8 cellular contexts compared by ENCODE assay signal in genomic region chr17:19378416-19379293, GRCh38. TPM values are rescaled to one million over a fixed set of nuclear protein-coding genes. Genes with fewer than 3 reads are reported as not detected.
DNase-seq lines count a peak whose midpoint lies in the region; TF ChIP-seq lines count a peak whose summit lies in the region.

MAPK7 (plus strand) TSS chr17:19378498; CDS start chr17:19378901, 403 bp downstream.

- in situ Hi-C loops in brain microvascular endothelial cell (cut with HindIII; ENCODE audit: low pct_ligation_motif_present, low sequenced_read_pairs) = no loop called here
- in situ Hi-C loops in G401 (cut with HindIII; ENCODE audit: low sequenced_read_pairs) = no loop called here

- H3K4me3 ChIP-seq in HUES48 (ENCODE audit: low read depth, low read length) = peak within 1 kb of the TSS; percentile 78
- peak within 1 kb of the TSS; percentile 82 for H3K4me3 ChIP-seq in brain microvascular endothelial cell (ENCODE audit: low read depth, low read length)
- H3K4me3 ChIP-seq in stomach = peak within 1 kb of the TSS; percentile 69 to 95 (median 87)

- DNase-seq in T-helper 2 cell = no peak
- DNase-seq in brain microvascular endothelial cell = no peak
- DNase-seq in kidney tubule cell (ENCODE audit: low spot score) = peak; percentile 10
- DNase-seq in stomach = no peak
- DNase-seq in DMS153 (lab: John Stamatoyannopoulos, UW) = no peak
- no peak for DNase-seq in G401 (ENCODE audit: low spot score)

- H3K27ac ChIP-seq in HUES48 (ENCODE audit: low read depth, low read length) = peak within 1 kb of the TSS; percentile 97
- peak within 1 kb of the TSS; percentile 87 for H3K27ac ChIP-seq in brain microvascular endothelial cell
- peak within 1 kb of the TSS; percentile 94 to 99 (median 97) for H3K27ac ChIP-seq in stomach

- no peak for TF ChIP-seq EP300 in stomach (IDR thresholded peaks at IDR 0.05)

- H3K4me1 ChIP-seq in HUES48 (ENCODE audit: control insufficient read depth, insufficient read depth, low read length) (peaks cover 3% of the 10 kb centered on the region; the same call in 1 of the 2 replicates), stomach (peaks cover 25 to 66% (median 58%) of the 10 kb centered on the region in 4 donors)

- H3K36me3 ChIP-seq in HUES48 (ENCODE audit: control insufficient read depth, insufficient read depth, low read length) (peaks cover 43% of the 10 kb centered on the region), brain microvascular endothelial cell (replicated peaks) (peaks cover 38% of the 10 kb centered on the region), stomach (peaks cover 40 to 43% (median 42%) of the 10 kb centered on the region in 4 donors)

- WGBS in stomach, 5 donors = 4 to 8% (median 7%) methylated on average over 40 to 68 of the region's 68 CpGs

- H3K27me3 ChIP-seq in HUES48 (ENCODE audit: control insufficient read depth, insufficient read depth, low read length) (no peaks in the 10 kb centered on the region), brain microvascular endothelial cell (replicated peaks) (no peaks in the 10 kb centered on the region), stomach (no peaks in the 10 kb centered on the region)

- H3K9me3 ChIP-seq in HUES48 (ENCODE audit: control insufficient read depth, insufficient read depth, low read length) (no peaks in the 10 kb centered on the region), stomach (no peaks in the 10 kb centered on the region)

- TF ChIP-seq POLR2A in stomach (IDR thresholded peaks at IDR 0.05) = no peak

- intact Hi-C loops in T-helper 2 cell treated with Interferon-gamma antibody and Interleukin-4, amounts not matched to agents 100 ng/mL and 5 ng/mL, for 36 hours (cut with micrococcal nuclease) = loop anchor here (1.0 to 10.0 kb wide), 7 partner anchors 8 to 1064 kb away; partner anchors contain the start of genes ALDH3A2, B9D1, SMCR8 and TOP3A
- intact Hi-C loops in stomach (cut with DNase I; ENCODE audit: low total_unique reads) = no loop called here

- H3K9ac ChIP-seq in HUES48 (ENCODE audit: low read depth, low read length) = peak within 1 kb of the TSS; percentile 68

- TF ChIP-seq CTCF in brain microvascular endothelial cell (IDR thresholded peaks at IDR 0.05; ENCODE audit: low read depth, low read length, missing control alignments) (no peak), stomach (IDR thresholded peaks at IDR 0.05) (no peak)

RNA-seq across cellular contexts. Expression of gene MAPK7, which starts in this region (rescaled TPM):
- total RNA-seq in T-helper 2 cell treated with Interferon-gamma antibody and Interleukin-4, amounts not matched to agents 100 ng/mL and 5 ng/mL, for 36 hours = 38.7 and 43.0 TPM in 2 replicates
- total RNA-seq in stomach = 100 to 1,000 TPM in 2 of 5 donors, 10 to 100 TPM in 3; 24.0 to 221 (median 40.2) TPM
- 10 to 100 TPM; 10.3 to 13.4 (median 11.3) TPM for polyA plus RNA-seq in stomach
- total RNA-seq in G401 (2014; rRNA removed; shearing (Covaris generic)) = 1.2 and 5.1 TPM in 2 replicates
